ENCODE assay signal across 1 cellular context in genomic region chr16:21597571-21598030, GRCh38.
TF ChIP-seq lines count a peak whose summit lies in the region.

No MANE protein-coding gene starts in this region.

TF ChIP-seq in GM23338, 12 proteins besides CTCF, POLR2A, EP300 and RAD21 (continued from another document):
- no peak for TF ChIP-seq ZNF462 (CRISPR knock-in tag; IDR thresholded peaks at IDR 0.05)
